ENCODE assay signal across 20 cellular contexts in genomic region chr10:110513949-110514348, GRCh38. TPM values are rescaled to one million over a fixed set of nuclear protein-coding genes. Genes with fewer than 3 reads are reported as not detected.
DNase-seq lines count a peak whose midpoint lies in the region; ATAC-seq and TF ChIP-seq lines count a peak whose summit lies in the region.
"Had no signal": no experiment of that assay in that cellular context is flagged by ENCODE, and none has a peak within 500 bp of the region (broad histone marks: within the 10 kb centered on the region; RNA-seq: fewer than 3 reads in every experiment).

No MANE protein-coding gene starts in this region.

- POLR2A ChIA-PET in PC-3 (lab: Charles Lee; ENCODE audit: unreplicated experiment): interaction anchor here (0.6 kb wide), 1 partner anchor 102 kb away, joined by 15 read pairs; no protein-coding TSS in a partner anchor

- H3K9ac ChIP-seq in PC-3 (ENCODE audit: low read length): no peak overlapping the region
- H3K9ac ChIP-seq: SK-N-SH had no signal

- H3F3A ChIP-seq in PC-3 (ENCODE audit: low read length, unreplicated experiment): peaks cover 10% of the 10 kb centered on the region

- H3K27me3 Mint-ChIP-seq in activated T-cell treated with anti-CD3 and anti-CD28 coated beads, Interleukin-2, amount 50 U/mL, for 4 hours (ENCODE audit: low read depth): no peaks in the 10 kb centered on the region
- no peaks in the 10 kb centered on the region for H3K27me3 Mint-ChIP-seq in stimulated activated naive B cell treated with anti-CD40 and anti-IgM and Interleukin-4, amounts not matched to agents 10 μg/mL and 1 μg/mL and 100 μg/mL, for 72 hours
- H3K27me3 Mint-ChIP-seq: IgD-negative memory B cell had no signal

- peaks cover 12% of the 10 kb centered on the region; the same call in 1 of the 2 replicates for H3K79me2 ChIP-seq in PC-3 (ENCODE audit: low read length)

- no peak overlapping the region for H3K4me2 ChIP-seq in PC-3 (ENCODE audit: low read length)
- H3K4me2 ChIP-seq: SK-N-SH had no signal

- peak; percentile 16 to 20 for DNase-seq in activated T-cell treated with anti-CD3 and anti-CD28 coated beads, Interleukin-2, amount 50 U/mL, for 48 hours
- DNase-seq in activated T-cell treated with anti-CD3 and anti-CD28 coated beads, Interleukin-2, amount 50 U/mL, for 4 hours: no peak
- DNase-seq in PC-3: no peak
- peak; percentile 54 for DNase-seq in coronary artery (ENCODE audit: low spot score)
- DNase-seq in stimulated activated naive B cell treated with anti-CD40 and anti-IgM and Interleukin-4, amounts not matched to agents 10 μg/mL and 1 μg/mL and 100 μg/mL, for 72 hours: no peak
- DNase-seq in cardiac septum (ENCODE audit: low spot score): no peak
- DNase-seq in HT-29 (ENCODE audit: low spot score): no peak
- no peak for DNase-seq in KBM-7
- DNase-seq: activated CD4-positive, alpha-beta T cell treated with anti-CD3 and anti-CD28 coated beads for 4 hours; amygdala; DMS 273 treated with DMSO at 0.1 percent for 48 hours; midbrain; MM.1S; NCI-H1694 treated with DMSO at 0.1 percent for 48 hours; NCI-H774; SK-N-SH; stimulated activated CD4-positive, alpha-beta T cell treated with anti-CD3 and anti-CD28 coated beads, Interleukin-4, amount 100 ng/mL, for 4 hours; T-helper 9 cell had no signal

- H3K27ac ChIP-seq in PC-3 (ENCODE audit: low read length) (no peak overlapping the region), coronary artery (no peak overlapping the region)

- H3K9me3 Mint-ChIP-seq in activated T-cell treated with anti-CD3 and anti-CD28 coated beads, Interleukin-2, amount 50 U/mL, for 4 hours: peaks cover 3% of the 10 kb centered on the region
- peaks cover 0 to 1% of the 10 kb centered on the region in 2 donors for H3K9me3 Mint-ChIP-seq in stimulated activated naive B cell treated with anti-CD40 and anti-IgM and Interleukin-4, amounts not matched to agents 10 μg/mL and 1 μg/mL and 100 μg/mL, for 72 hours

- H3K9me3 ChIP-seq in PC-3 (ENCODE audit: low read length): no peaks in the 10 kb centered on the region
- H3K9me3 ChIP-seq: SK-N-SH had no signal

- CTCF ChIA-PET in PC-3 (lab: Charles Lee): interaction anchor here (0.7 kb wide), 1 partner anchor 95 kb away, joined by 13 read pairs; no protein-coding TSS in a partner anchor

- H2AFZ ChIP-seq in PC-3 (ENCODE audit: low read length): no peak overlapping the region

- TF ChIP-seq CTCF in PC-3 (conservative IDR thresholded peaks at IDR 0.05; ENCODE audit: low read depth, low read length) (no peak), coronary artery (IDR thresholded peaks at IDR 0.05) (no peak)

- H4K20me1 ChIP-seq in PC-3 (ENCODE audit: low read length): peaks cover 45% of the 10 kb centered on the region

- H3K4me1 ChIP-seq in PC-3 (ENCODE audit: insufficient read depth, low read length): peaks cover 21% of the 10 kb centered on the region; the same call in 1 of the 2 replicates

- H3K27ac Mint-ChIP-seq in stimulated activated naive B cell treated with anti-CD40 and anti-IgM and Interleukin-4, amounts not matched to agents 10 μg/mL and 1 μg/mL and 100 μg/mL, for 72 hours: peak overlapping the region; percentile 48

- peaks cover 33% of the 10 kb centered on the region for H3K4me1 Mint-ChIP-seq in activated T-cell treated with anti-CD3 and anti-CD28 coated beads, Interleukin-2, amount 50 U/mL, for 4 hours (ENCODE audit: low read depth)
- peaks cover 38 to 50% of the 10 kb centered on the region in 2 donors for H3K4me1 Mint-ChIP-seq in stimulated activated naive B cell treated with anti-CD40 and anti-IgM and Interleukin-4, amounts not matched to agents 10 μg/mL and 1 μg/mL and 100 μg/mL, for 72 hours

- H3K4me3 ChIP-seq in PC-3 (ENCODE audit: low read length): no peak overlapping the region
- H3K4me3 ChIP-seq in coronary artery: no peak overlapping the region

- no peaks in the 10 kb centered on the region for H3K9me2 ChIP-seq in PC-3 (replicated peaks; ENCODE audit: low read length)
- H3K9me2 ChIP-seq: SK-N-SH had no signal

- ATAC-seq in activated T-cell treated with anti-CD3 and anti-CD28 coated beads, Interleukin-2, amount 50 U/mL, for 4 hours: no peak
- peak; percentile 4; the same call in 1 of the 2 replicates for ATAC-seq in PC-3
- ATAC-seq in stimulated activated naive B cell treated with anti-CD40 and anti-IgM and Interleukin-4, amounts not matched to agents 10 μg/mL and 1 μg/mL and 100 μg/mL, for 72 hours (replicated peaks): no peak
- ATAC-seq: left lobe of liver had no signal

- in situ Hi-C loops in KBM-7 (cut with MboI; ENCODE audit: low pct_unique_long_range_greater_than_20kb, low sequenced_read_pairs): no loop called here

- no TSS peak for BruUV-seq in PC-3 (replicated peaks; lab: Mats Ljungman, UMichigan)

- H3K27me3 ChIP-seq in PC-3 (ENCODE audit: low read length): no peaks in the 10 kb centered on the region

- H3K4me3 Mint-ChIP-seq in activated T-cell treated with anti-CD3 and anti-CD28 coated beads, Interleukin-2, amount 50 U/mL, for 4 hours: no peak overlapping the region
- H3K4me3 Mint-ChIP-seq in stimulated activated naive B cell treated with anti-CD40 and anti-IgM and Interleukin-4, amounts not matched to agents 10 μg/mL and 1 μg/mL and 100 μg/mL, for 72 hours: no peak overlapping the region
- H3K4me3 Mint-ChIP-seq: IgD-negative memory B cell had no signal

- peaks cover 62% of the 10 kb centered on the region for H3K36me3 Mint-ChIP-seq in activated T-cell treated with anti-CD3 and anti-CD28 coated beads, Interleukin-2, amount 50 U/mL, for 4 hours (ENCODE audit: insufficient read depth)
- H3K36me3 Mint-ChIP-seq in stimulated activated naive B cell treated with anti-CD40 and anti-IgM and Interleukin-4, amounts not matched to agents 10 μg/mL and 1 μg/mL and 100 μg/mL, for 72 hours: peaks cover 62 to 74% of the 10 kb centered on the region in 2 donors

- peaks cover 28% of the 10 kb centered on the region for H3K36me3 ChIP-seq in PC-3 (ENCODE audit: low read depth, low read length)

- intact Hi-C loops in PC-3 (cut with micrococcal nuclease): loop anchor here (5.0 kb wide), 1 partner anchor 33 kb away; no protein-coding TSS in a partner anchor
- intact Hi-C loops in cardiac septum (cut with DNase I): no loop called here

RNA-seq across cellular contexts. Expression of gene DUSP5, which starts 16.2 kb away (rescaled TPM):
- 10 to 100 TPM; 33.5 to 57.1 (median 56.5) TPM for total RNA-seq in activated T-cell treated with anti-CD3 and anti-CD28 coated beads, Interleukin-2, amount 50 U/mL, for 4 hours
- total RNA-seq in PC-3 (2014; rRNA removed) (205 and 206 TPM in 2 replicates), cardiac septum (29.4 TPM)
- total RNA-seq in HT-29 (2014; rRNA removed; shearing (Covaris generic)): 27.8 and 31.4 TPM in 2 replicates

RNA-seq across cellular contexts. Expression of gene SMC3, which starts 53.5 kb away (rescaled TPM):
- 10 to 100 TPM; 64.7 to 68.3 (median 66.8) TPM for total RNA-seq in activated T-cell treated with anti-CD3 and anti-CD28 coated beads, Interleukin-2, amount 50 U/mL, for 4 hours
- total RNA-seq in PC-3 (2014; rRNA removed) (18.4 and 20.3 TPM in 2 replicates), cardiac septum (21.3 TPM)
- 13.0 and 13.8 TPM in 2 replicates for total RNA-seq in HT-29 (2014; rRNA removed; shearing (Covaris generic))

Comparison
In these comparisons a context has a peak if more than half of its experiments do, and no peak if none do; other contexts are left out.
1. DNase-seq: peak in activated T-cell treated with anti-CD3 and anti-CD28 coated beads, Interleukin-2, amount 50 U/mL, for 48 hours (2 of 2) and coronary artery (single experiment); none in activated T-cell treated with anti-CD3 and anti-CD28 coated beads, Interleukin-2, amount 50 U/mL, for 4 hours (single experiment), PC-3 (single experiment), stimulated activated naive B cell treated with anti-CD40 and anti-IgM and Interleukin-4, amounts not matched to agents 10 μg/mL and 1 μg/mL and 100 μg/mL, for 72 hours (single experiment), cardiac septum (single experiment), HT-29 (single experiment) and KBM-7 (single experiment).